ENCODE assay signal across 8 cellular contexts in the genomic region with DNA sequence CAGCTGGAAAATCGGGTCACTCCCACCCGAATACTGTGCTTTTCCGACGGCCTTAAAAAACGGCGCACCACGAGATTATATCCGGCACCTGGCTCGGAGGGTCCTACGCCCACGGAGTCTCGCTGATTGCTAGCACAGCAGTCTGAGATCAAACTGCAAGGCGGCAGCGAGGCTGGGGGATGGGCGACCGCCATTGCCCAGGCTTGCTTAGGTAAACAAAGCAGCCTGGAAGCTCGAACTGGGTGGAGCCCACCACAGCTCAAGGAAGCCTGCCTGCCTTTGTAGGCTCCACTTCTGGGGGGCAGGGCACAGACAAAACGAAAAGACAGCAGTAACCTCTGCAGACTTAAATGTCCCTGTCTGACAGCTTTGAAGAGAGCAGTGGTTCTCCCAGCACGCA.
DNase-seq lines count a peak whose midpoint lies in the region; ATAC-seq and TF ChIP-seq lines count a peak whose summit lies in the region.
"Not testable (repeated sequence)": the region's sequence is repeated elsewhere in the genome, so short reads cannot be mapped to it uniquely, and the experiment has no call there.

No MANE protein-coding gene starts in this region.

- BruUV-seq in IMR-90 (replicated peaks; lab: Mats Ljungman, UMichigan); Panc1 (replicated peaks; lab: Mats Ljungman, UMichigan): not testable (repeated sequence)

- H3K27me3 ChIP-seq in AG04450 (ENCODE audit: control insufficient read depth, insufficient read depth, low read length); IMR-90 (ENCODE audit: control insufficient read depth, insufficient read depth, low read length); Panc1 (ENCODE audit: control insufficient read depth, insufficient read depth, low read length); iPS DF 6.9 (ENCODE audit: control insufficient read depth, insufficient read depth, low read length): not testable (repeated sequence)

- peak overlapping the region; percentile 55; the same call in 1 of the 2 replicates for H3K4me2 ChIP-seq in IMR-90 (ENCODE audit: low read depth, low read length)

- not testable (repeated sequence) for H3K27me3 Mint-ChIP-seq in chondrocyte (ENCODE audit: low read depth)

- not testable (repeated sequence) for H4K5ac ChIP-seq in IMR-90 (ENCODE audit: low read depth, low read length)

- not testable (repeated sequence) for H3K23ac ChIP-seq in IMR-90 (ENCODE audit: low read depth, low read length)

- H3K4me1 ChIP-seq in IMR-90 (ENCODE audit: control insufficient read depth, insufficient read depth, low read length); Panc1 (ENCODE audit: control insufficient read depth, insufficient read depth, low read length); iPS DF 6.9 (ENCODE audit: control insufficient read depth, insufficient read depth, low read length); mucosa of descending colon (ENCODE audit: low read depth): not testable (repeated sequence)

- H4K20me1 ChIP-seq in IMR-90 (ENCODE audit: insufficient read depth, low read length), result not testable (repeated sequence)

- TF ChIP-seq POLR2A in IMR-90 (IDR thresholded peaks at IDR 0.05; ENCODE audit: low read depth, low read length), result not testable (repeated sequence)

- H3K79me1 ChIP-seq in IMR-90 (ENCODE audit: low read depth in 1 of 2, low read length in 2 of 2), result not testable (repeated sequence)

- H2BK20ac ChIP-seq in IMR-90 (ENCODE audit: low read depth, low read length), result not testable (repeated sequence)

- not testable (repeated sequence) for H3K14ac ChIP-seq in IMR-90 (replicated peaks; ENCODE audit: low read depth, low read length)

- H3K4me1 Mint-ChIP-seq in chondrocyte (ENCODE audit: low read depth), result not testable (repeated sequence)

- not testable (repeated sequence) for H2BK15ac ChIP-seq in IMR-90 (ENCODE audit: low read depth, low read length)

- H3K9me1 ChIP-seq in IMR-90 (ENCODE audit: insufficient read depth, low read length), result not testable (repeated sequence)

- not testable (repeated sequence) for H3K18ac ChIP-seq in IMR-90 (ENCODE audit: low read depth, low read length)

- H4K91ac ChIP-seq in IMR-90 (ENCODE audit: insufficient read depth, low read depth, low read length), result not testable (repeated sequence)

- not testable (repeated sequence) for H2AFZ ChIP-seq in IMR-90 (replicated peaks; ENCODE audit: low read length, poor library complexity)

- H3K36me3 Mint-ChIP-seq in chondrocyte (ENCODE audit: low read depth), result not testable (repeated sequence)

- not testable (repeated sequence) for H3K9me3 ChIP-seq in AG04450 (ENCODE audit: control insufficient read depth, insufficient read depth, low read length); IMR-90 (ENCODE audit: control insufficient read depth, insufficient read depth, low read length); Panc1 (ENCODE audit: control insufficient read depth, insufficient read depth, low read depth, low read length); iPS DF 6.9 (ENCODE audit: control insufficient read depth, insufficient read depth, low read length); mucosa of descending colon

- TF ChIP-seq RAD21 in IMR-90 (IDR thresholded peaks at IDR 0.05; ENCODE audit: low read length), result not testable (repeated sequence)

- H3K4me3 ChIP-seq in AG04450 (ENCODE audit: low read depth, low read length), result peak overlapping the region; percentile 38
- peak overlapping the region; percentile 34; the same call in 1 of the 2 replicates for H3K4me3 ChIP-seq in IMR-90 (ENCODE audit: insufficient read depth, low read depth, low read length)
- H3K4me3 ChIP-seq in Panc1 (ENCODE audit: low read depth in 2 of 2, low read length in 2 of 2), result peak overlapping the region; percentile 5 to 14; a peak in 2 of 4 replicates
- H3K4me3 ChIP-seq in iPS DF 6.9 (ENCODE audit: low read length), result peak overlapping the region; percentile 50; the same call in 1 of the 2 replicates
- H3K4me3 ChIP-seq in mucosa of descending colon, result not testable (repeated sequence)

- not testable (repeated sequence) for H3K9ac ChIP-seq in IMR-90 (ENCODE audit: low read depth, low read length)

- not testable (repeated sequence) for H2BK120ac ChIP-seq in IMR-90 (ENCODE audit: low read depth, low read length)

- in situ Hi-C loops in IMR-90 (cut with MboI; ENCODE audit: low sequenced_read_pairs); Panc1 (cut with HindIII; ENCODE audit: low pct_unique_long_range_greater_than_20kb, low sequenced_read_pairs): not testable (repeated sequence)

- 12% methylated on average over 7 of the region's 19 CpGs; no CpG with 5 or more reads in 1 of the 2 experiments for WGBS in IMR-90 (ENCODE audit: extremely low coverage in 2 of 2, insufficient read length in 1 of 2), 2 experiments
- no CpG with 5 or more reads among the region's 19 CpGs for WGBS in iPS DF 6.9 (ENCODE audit: insufficient coverage, insufficient read length)

- H3K36me3 ChIP-seq in IMR-90 (ENCODE audit: control insufficient read depth, insufficient read depth, low read length); Panc1 (ENCODE audit: control insufficient read depth, insufficient read depth, low read length); iPS DF 6.9 (ENCODE audit: control insufficient read depth, insufficient read depth, low read length); mucosa of descending colon (ENCODE audit: low read depth): not testable (repeated sequence)

- not testable (repeated sequence) for ATAC-seq in IMR-90 (ENCODE audit: low read depth); Panc1; mucosa of descending colon

- peak overlapping the region; percentile 66 for H3K4me3 Mint-ChIP-seq in chondrocyte (ENCODE audit: unreplicated experiment)

- not testable (repeated sequence) for H4K8ac ChIP-seq in IMR-90 (ENCODE audit: low read depth in 2 of 2, low read length in 2 of 2)

- intact Hi-C loops in IMR-90 (cut with micrococcal nuclease); Panc1 (cut with micrococcal nuclease; ENCODE audit: unreplicated experiment); mucosa of descending colon (cut with DNase I, micrococcal nuclease): not testable (repeated sequence)

- not testable (repeated sequence) for H2AK9ac ChIP-seq in IMR-90 (replicated peaks; ENCODE audit: low read depth, low read length, poor library complexity)

- H3K9me3 Mint-ChIP-seq in chondrocyte (ENCODE audit: low read depth), result not testable (repeated sequence)

- CTCF ChIA-PET in AG04450 (lab: Charles Lee); IMR-90 (lab: Yijun Ruan, JAX); Panc1 (lab: Charles Lee): not testable (repeated sequence)

- POLR2A ChIA-PET in AG04450 (lab: Yijun Ruan, JAX); IMR-90 (lab: Charles Lee; ENCODE audit: unreplicated experiment); Panc1 (lab: Charles Lee): not testable (repeated sequence)

- DNase-seq in AG04450 (ENCODE audit: low read depth, low spot score); IMR-90; Panc1 (ENCODE audit: low read depth, low spot score); chondrocyte (ENCODE audit: low spot score); iPS DF 6.9 (ENCODE audit: low read depth, low spot score): not testable (repeated sequence)
- peak; percentile 17 to 25 for DNase-seq in activated T-cell treated with anti-CD3 and anti-CD28 coated beads, Interleukin-2, amount 50 U/mL, for 48 hours
- DNase-seq in mucosa of descending colon, result peak in 2 of 3 donors; percentile 6 to 43
- DNase-seq in stimulated activated CD4-positive, alpha-beta T cell treated with anti-CD3 and anti-CD28 coated beads, Interleukin-4, amount 100 ng/mL, for 1 hour, result peak; percentile 1

- H2BK5ac ChIP-seq in IMR-90 (ENCODE audit: low read depth, low read length, poor library complexity, severe bottlenecking), result not testable (repeated sequence)

- not testable (repeated sequence) for H2AK5ac ChIP-seq in IMR-90 (ENCODE audit: low read depth, low read length)

- H3K4ac ChIP-seq in IMR-90 (ENCODE audit: low read depth, low read length), result not testable (repeated sequence)

- not testable (repeated sequence) for H3K56ac ChIP-seq in IMR-90 (ENCODE audit: extremely low read depth, insufficient read depth, low read length)

- not testable (repeated sequence) for H3K27ac Mint-ChIP-seq in chondrocyte (ENCODE audit: unreplicated experiment)

- not testable (repeated sequence) for H3K27ac ChIP-seq in AG04450 (ENCODE audit: low read depth, low read length); IMR-90 (ENCODE audit: insufficient read depth, low read length); Panc1 (ENCODE audit: low read length); iPS DF 6.9 (ENCODE audit: low read length)

- not testable (repeated sequence) for TF ChIP-seq CTCF in AG04450 (IDR thresholded peaks at IDR 0.05; ENCODE audit: low read depth, low read length); IMR-90 (conservative IDR thresholded peaks at IDR 0.05; ENCODE audit: low read depth, low read length); Panc1 (IDR thresholded peaks at IDR 0.05); chondrocyte (IDR thresholded peaks at IDR 0.05); mucosa of descending colon (IDR thresholded peaks at IDR 0.05)

- dilution Hi-C loops in IMR-90 (cut with HindIII; ENCODE audit: low sequenced_read_pairs, unreplicated experiment), result not testable (repeated sequence)
